ENCODE assay signal across 10 cellular contexts in genomic region chr1:109933856-109934711, GRCh38. TPM values are rescaled to one million over a fixed set of nuclear protein-coding genes. Genes with fewer than 3 reads are reported as not detected.
DNase-seq lines count a peak whose midpoint lies in the region; ATAC-seq, FAIRE-seq and TF ChIP-seq lines count a peak whose summit lies in the region.
"Had no signal": no experiment of that assay in that cellular context is flagged by ENCODE, and none has a peak within 500 bp of the region (broad histone marks: within the 10 kb centered on the region; RNA-seq: fewer than 3 reads in every experiment).

No MANE protein-coding gene starts in this region.

- peak; percentile 77 for DNase-seq in H54 (ENCODE audit: insufficient read length, low spot score)
- peak; percentile 47 for DNase-seq in T1000 (lab: John Stamatoyannopoulos, UW)
- DNase-seq in fibroblast of villous mesenchyme (ENCODE audit: low read depth): peak; percentile 57
- peak; percentile 49 for DNase-seq in smooth muscle cell of the brain vasculature (ENCODE audit: low read depth, low spot score)
- no peak for DNase-seq in islet precursor cell
- DNase-seq in NCI-H187 treated with DMSO at 0.1 percent for 48 hours (lab: John Stamatoyannopoulos, UW): no peak
- no peak for DNase-seq in G401 (ENCODE audit: low spot score)
- DNase-seq: mesendoderm had no signal

- no peak for TF ChIP-seq CTCF in fibroblast of villous mesenchyme (IDR thresholded peaks at IDR 0.05; ENCODE audit: insufficient read depth, low read depth, low read length)

- no peak for ATAC-seq in GM18873 (IDR thresholded peaks at IDR 0.05; ENCODE audit: low FRiP score, unreplicated experiment)

- no peak for TF ChIP-seq POLR2A in H54 (IDR thresholded peaks at IDR 0.05; ENCODE audit: low read depth, low read length)

- peak; percentile 70 for FAIRE-seq in H54 (lab: Jason Lieb, UNC)

- in situ Hi-C loops in G401 (cut with HindIII; ENCODE audit: low sequenced_read_pairs): no loop called here

- no peak overlapping the region for H3K4me3 ChIP-seq in fibroblast of villous mesenchyme (ENCODE audit: low read depth, low read length)
- H3K4me3 ChIP-seq: SK-N-MC had no signal

RNA-seq across cellular contexts. Expression of gene CSF1, which starts 23.4 kb away (rescaled TPM):
- total RNA-seq in fibroblast of villous mesenchyme: 24.5 and 64.8 TPM in 2 replicates
- 12.7 and 13.4 TPM in 2 replicates for total RNA-seq in G401 (2014; rRNA removed; shearing (Covaris generic))

RNA-seq across cellular contexts. Expression of gene AHCYL1, which starts 50.5 kb away (rescaled TPM):
- 49.0 and 66.9 TPM in 2 replicates for total RNA-seq in fibroblast of villous mesenchyme
- total RNA-seq in G401 (2014; rRNA removed; shearing (Covaris generic)): 20.5 and 24.2 TPM in 2 replicates

Comparison
In these comparisons a context has a peak if more than half of its experiments do, and no peak if none do; other contexts are left out.
1. DNase-seq: peak in H54 (single experiment), T1000 (single experiment), fibroblast of villous mesenchyme (single experiment) and smooth muscle cell of the brain vasculature (single experiment); none in islet precursor cell (single experiment), NCI-H187 treated with DMSO at 0.1 percent for 48 hours (single experiment) and G401 (single experiment).